14 cellular contexts compared by ENCODE assay signal in the genomic region with DNA sequence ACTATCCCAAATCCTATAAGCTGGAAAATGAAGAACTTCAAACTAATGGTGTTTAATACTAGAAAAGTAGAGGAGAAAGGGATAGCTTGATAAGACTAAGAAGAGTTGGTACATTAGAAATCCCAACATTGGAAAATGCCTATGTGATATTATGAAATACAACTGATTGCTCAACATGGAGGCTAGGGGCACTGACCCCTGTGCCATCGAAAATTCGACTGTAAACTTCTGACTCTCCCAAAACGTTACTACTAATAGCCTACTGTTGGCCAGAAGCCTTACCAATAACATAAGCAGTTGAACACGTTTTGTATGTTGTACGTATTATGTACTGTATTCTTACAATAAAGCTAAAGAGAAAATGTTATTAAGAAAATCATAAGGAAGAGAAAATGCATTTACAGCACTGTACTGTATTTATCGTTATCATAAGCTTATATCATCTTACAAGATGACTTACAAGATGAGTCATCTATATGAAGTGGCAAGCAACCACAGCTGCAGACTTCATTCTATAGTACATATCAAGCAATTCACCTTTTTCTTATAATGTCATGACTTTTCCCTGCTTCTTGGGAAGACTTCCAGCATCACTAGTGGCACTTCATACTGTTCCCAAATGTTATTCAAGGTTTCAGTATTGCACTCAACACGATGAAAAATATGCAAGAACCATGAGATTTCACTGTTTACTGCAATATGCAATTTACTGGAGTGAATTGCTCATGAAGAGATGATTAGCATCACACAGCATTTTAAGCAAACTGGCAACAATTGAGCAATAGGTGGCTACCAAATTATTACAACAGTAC. TPM values are rescaled to one million over a fixed set of nuclear protein-coding genes. Genes with fewer than 3 reads are reported as not detected.
DNase-seq lines count a peak whose midpoint lies in the region; ATAC-seq and TF ChIP-seq lines count a peak whose summit lies in the region.
"Had no signal": no experiment of that assay in that cellular context is flagged by ENCODE, and none has a peak within 500 bp of the region (broad histone marks: within the 10 kb centered on the region; RNA-seq: fewer than 3 reads in every experiment).

No MANE protein-coding gene starts in this region.

- peaks cover 28% of the 10 kb centered on the region for H3K36me3 Mint-ChIP-seq in activated naive CD8-positive, alpha-beta T cell treated with anti-CD3 and anti-CD28 coated beads, Interleukin-2, amount 50 U/mL, for 24 hours (ENCODE audit: low read depth)
- H3K36me3 Mint-ChIP-seq in activated naive CD8-positive, alpha-beta T cell treated with anti-CD3 and anti-CD28 coated beads for 36 hours = peaks cover 18% of the 10 kb centered on the region
- peaks cover 22% of the 10 kb centered on the region for H3K36me3 Mint-ChIP-seq in mesothelial cell of epicardium

- peaks cover 9% of the 10 kb centered on the region for H3K4me1 Mint-ChIP-seq in activated naive CD8-positive, alpha-beta T cell treated with anti-CD3 and anti-CD28 coated beads, Interleukin-2, amount 50 U/mL, for 24 hours
- peaks cover 2% of the 10 kb centered on the region for H3K4me1 Mint-ChIP-seq in activated naive CD8-positive, alpha-beta T cell treated with anti-CD3 and anti-CD28 coated beads for 36 hours
- H3K4me1 Mint-ChIP-seq in mesothelial cell of epicardium = no peaks in the 10 kb centered on the region
- H3K4me1 Mint-ChIP-seq: central memory CD8-positive, alpha-beta T cell had no signal

- no peak overlapping the region for H3K4me3 Mint-ChIP-seq in activated naive CD8-positive, alpha-beta T cell treated with anti-CD3 and anti-CD28 coated beads, Interleukin-2, amount 50 U/mL, for 24 hours
- no peak overlapping the region for H3K4me3 Mint-ChIP-seq in activated naive CD8-positive, alpha-beta T cell treated with anti-CD3 and anti-CD28 coated beads for 36 hours
- no peak overlapping the region for H3K4me3 Mint-ChIP-seq in mesothelial cell of epicardium
- H3K4me3 Mint-ChIP-seq: central memory CD8-positive, alpha-beta T cell had no signal

- DNase-seq in activated naive CD8-positive, alpha-beta T cell treated with anti-CD3 and anti-CD28 coated beads, Interleukin-2, amount 50 U/mL, for 24 hours = no peak
- DNase-seq in activated naive CD8-positive, alpha-beta T cell treated with anti-CD3 and anti-CD28 coated beads for 36 hours = no peak
- DNase-seq in RKO (ENCODE audit: low spot score) (peak; percentile 65), fibroblast of gingiva (ENCODE audit: low read depth) (peak; percentile 59), HuH-7.5 (ENCODE audit: low spot score) (no peak), hypothalamus (lab: John Stamatoyannopoulos, UW) (no peak), mesothelial cell of epicardium (ENCODE audit: low spot score in 2 of 2, unreplicated experiment in 2 of 2) (no peak)
- DNase-seq: activated naive CD4-positive, alpha-beta T cell treated with anti-CD3 and anti-CD28 coated beads, Interleukin-2, amount 50 U/mL, for 16 hours; left cardiac atrium; NCI-H1092 treated with DMSO at 0.1 percent for 48 hours; pancreas; transverse colon had no signal

- no peak overlapping the region for H3K27ac Mint-ChIP-seq in activated naive CD8-positive, alpha-beta T cell treated with anti-CD3 and anti-CD28 coated beads, Interleukin-2, amount 50 U/mL, for 24 hours
- H3K27ac Mint-ChIP-seq in activated naive CD8-positive, alpha-beta T cell treated with anti-CD3 and anti-CD28 coated beads for 36 hours = no peak overlapping the region
- H3K27ac Mint-ChIP-seq in mesothelial cell of epicardium = no peak overlapping the region

- H3K27me3 Mint-ChIP-seq in activated naive CD8-positive, alpha-beta T cell treated with anti-CD3 and anti-CD28 coated beads, Interleukin-2, amount 50 U/mL, for 24 hours = no peaks in the 10 kb centered on the region
- no peaks in the 10 kb centered on the region for H3K27me3 Mint-ChIP-seq in activated naive CD8-positive, alpha-beta T cell treated with anti-CD3 and anti-CD28 coated beads for 36 hours
- no peaks in the 10 kb centered on the region for H3K27me3 Mint-ChIP-seq in mesothelial cell of epicardium (ENCODE audit: low read depth)
- H3K27me3 Mint-ChIP-seq: central memory CD8-positive, alpha-beta T cell had no signal

- ATAC-seq in activated naive CD8-positive, alpha-beta T cell treated with anti-CD3 and anti-CD28 coated beads, Interleukin-2, amount 50 U/mL, for 24 hours = peak; percentile 71
- no peak for ATAC-seq in GM19455 (IDR thresholded peaks at IDR 0.05; ENCODE audit: unreplicated experiment)
- ATAC-seq: left cardiac atrium, pancreas had no signal

- no peak for TF ChIP-seq CTCF in mesothelial cell of epicardium (IDR thresholded peaks at IDR 0.05; ENCODE audit: unreplicated experiment)

- H3K9me3 Mint-ChIP-seq in activated naive CD8-positive, alpha-beta T cell treated with anti-CD3 and anti-CD28 coated beads, Interleukin-2, amount 50 U/mL, for 24 hours = no peaks in the 10 kb centered on the region
- no peaks in the 10 kb centered on the region for H3K9me3 Mint-ChIP-seq in activated naive CD8-positive, alpha-beta T cell treated with anti-CD3 and anti-CD28 coated beads for 36 hours
- H3K9me3 Mint-ChIP-seq in mesothelial cell of epicardium = no peaks in the 10 kb centered on the region
- H3K9me3 Mint-ChIP-seq: central memory CD8-positive, alpha-beta T cell had no signal

RNA-seq across cellular contexts. Expression of a gene that starts 12.9 kb away (rescaled TPM):
- 1 to 10 TPM; 2.4 to 2.6 TPM for total RNA-seq in activated naive CD8-positive, alpha-beta T cell treated with anti-CD3 and anti-CD28 coated beads for 36 hours
- 24.3 to 28.3 TPM (median 27.5 TPM) in 3 replicates for total RNA-seq in mesothelial cell of epicardium

RNA-seq across cellular contexts. Expression of a gene that starts 55.3 kb away (rescaled TPM):
- total RNA-seq in activated naive CD8-positive, alpha-beta T cell treated with anti-CD3 and anti-CD28 coated beads for 36 hours = 10 to 100 TPM; 38.5 to 38.9 TPM
- total RNA-seq in mesothelial cell of epicardium = 2.1 to 3.1 TPM (median 2.6 TPM) in 3 replicates

RNA-seq across cellular contexts. Expression of a gene that starts 55.5 kb away (rescaled TPM):
- 10 to 100 TPM; 38.5 to 39.2 TPM for total RNA-seq in activated naive CD8-positive, alpha-beta T cell treated with anti-CD3 and anti-CD28 coated beads for 36 hours
- total RNA-seq in mesothelial cell of epicardium = 56.1 to 58.4 TPM (median 57.3 TPM) in 3 replicates

Comparison
In these comparisons a context has a peak if more than half of its experiments do, and no peak if none do; other contexts are left out.
1. DNase-seq: peak in RKO (single experiment) and fibroblast of gingiva (single experiment); none in activated naive CD8-positive, alpha-beta T cell treated with anti-CD3 and anti-CD28 coated beads, Interleukin-2, amount 50 U/mL, for 24 hours (single experiment), activated naive CD8-positive, alpha-beta T cell treated with anti-CD3 and anti-CD28 coated beads for 36 hours (single experiment), HuH-7.5 (single experiment), hypothalamus (0 of 51) and mesothelial cell of epicardium (0 of 2).